ENCODE assay signal across 14 cellular contexts in genomic region chr6:35698858-35699257, GRCh38. TPM values are rescaled to one million over a fixed set of nuclear protein-coding genes. Genes with fewer than 3 reads are reported as not detected.
"Had no signal": no experiment of that assay in that cellular context is flagged by ENCODE, and none has a peak within 500 bp of the region (broad histone marks: within the 10 kb centered on the region; RNA-seq: fewer than 3 reads in every experiment).

No MANE protein-coding gene starts in this region.

- H3K36me3 ChIP-seq: esophagus squamous epithelium, left ventricle myocardium inferior, lower lobe of right lung had no signal

- ATAC-seq: foreskin keratinocyte, lower lobe of right lung had no signal

- H3K4me1 ChIP-seq: esophagus squamous epithelium, left ventricle myocardium inferior, lower lobe of right lung had no signal

- H3K9me3 ChIP-seq: lower lobe of right lung had no signal

- H3K27me3 ChIP-seq: esophagus squamous epithelium, foreskin keratinocyte had no signal

- DNase-seq: dermis blood vessel endothelial cell; esophagus squamous epithelium; foreskin keratinocyte; immature natural killer cell; left ventricle myocardium inferior; lower lobe of right lung; naive B cell; posterior cingulate gyrus; stimulated activated CD4-positive, alpha-beta T cell treated with anti-CD3 and anti-CD28 coated beads, Interleukin-2, amount 100 ng/mL, for 48 hours; stimulated activated naive CD4-positive, alpha-beta T cell treated with Interleukin-2 at 50 U/mL for 16 hours had no signal

- H3K9me3 Mint-ChIP-seq: immature natural killer cell had no signal

- H3K4me2 ChIP-seq: smooth muscle cell had no signal

- H3K27ac Mint-ChIP-seq: memory B cell, naive B cell, nephron had no signal

- H3K27me3 Mint-ChIP-seq: memory B cell, naive B cell had no signal

- H3K27ac ChIP-seq: esophagus squamous epithelium, foreskin keratinocyte, left ventricle myocardium inferior, lower lobe of right lung had no signal

- H3K36me3 Mint-ChIP-seq: immature natural killer cell, memory B cell, naive B cell had no signal

- H3K4me3 ChIP-seq: esophagus squamous epithelium, left ventricle myocardium inferior, lower lobe of right lung, smooth muscle cell had no signal

- H3K4me1 Mint-ChIP-seq: immature natural killer cell, memory B cell, naive B cell, nephron had no signal

- H3K4me3 Mint-ChIP-seq: immature natural killer cell, memory B cell, naive B cell, nephron had no signal

RNA-seq across cellular contexts. Expression of gene ARMC12, which starts 38.0 kb away (rescaled TPM):
- total RNA-seq: left ventricle myocardium inferior, lower lobe of right lung, urinary bladder had no signal
- polyA plus RNA-seq: smooth muscle cell had no signal
